Comparison of ENCODE assay signal across 1 cellular context in genomic region chr9:126151031-126151670, GRCh38.
TF ChIP-seq lines count a peak whose summit lies in the region.

No MANE protein-coding gene starts in this region.

TF ChIP-seq in HepG2, 621 proteins besides CTCF, POLR2A, EP300 and RAD21 (continued from another document and continues in another):
- TF ChIP-seq MTA1 (CRISPR knock-in tag; IDR thresholded peaks at IDR 0.05; ENCODE audit: borderline replicate concordance) (no peak), FOSL1 (CRISPR knock-in tag; IDR thresholded peaks at IDR 0.05; ENCODE audit: borderline replicate concordance) (no peak), ZBTB38 (CRISPR knock-in tag; IDR thresholded peaks at IDR 0.05) (no peak), NFATC3 (CRISPR knock-in tag; IDR thresholded peaks at IDR 0.05) (no peak), ZNF652 (CRISPR knock-in tag; IDR thresholded peaks at IDR 0.05; ENCODE audit: borderline replicate concordance, low read depth) (no peak), NCOA2 (CRISPR knock-in tag; IDR thresholded peaks at IDR 0.05) (peak; percentile 81), ZBTB46 (CRISPR knock-in tag; IDR thresholded peaks at IDR 0.05; ENCODE audit: borderline replicate concordance) (no peak), ZNF275 (CRISPR knock-in tag; IDR thresholded peaks at IDR 0.05; ENCODE audit: borderline replicate concordance) (no peak), NAIF1 (CRISPR knock-in tag; IDR thresholded peaks at IDR 0.05; ENCODE audit: borderline replicate concordance) (no peak), NFIB (CRISPR knock-in tag; IDR thresholded peaks at IDR 0.05; ENCODE audit: borderline replicate concordance) (no peak), ZMYM2 (CRISPR knock-in tag; IDR thresholded peaks at IDR 0.05) (peak; percentile 61; the same call in 1 of the 2 replicates), ZNF512B (CRISPR knock-in tag; IDR thresholded peaks at IDR 0.05; ENCODE audit: borderline replicate concordance) (no peak), SP2 (CRISPR knock-in tag; IDR thresholded peaks at IDR 0.05) (no peak), ZNF138 (CRISPR knock-in tag; IDR thresholded peaks at IDR 0.05; ENCODE audit: low read depth) (no peak), BCL3 (CRISPR knock-in tag; IDR thresholded peaks at IDR 0.05) (no peak), IRF1 (CRISPR knock-in tag; IDR thresholded peaks at IDR 0.05; ENCODE audit: low read depth) (no peak), CC2D1A (CRISPR knock-in tag; IDR thresholded peaks at IDR 0.05) (no peak), ZNF883 (CRISPR knock-in tag; IDR thresholded peaks at IDR 0.05; ENCODE audit: not compliant biosample characterization) (no peak), ZNF674 (CRISPR knock-in tag; IDR thresholded peaks at IDR 0.05; ENCODE audit: low read depth) (no peak), ZNF639 (CRISPR knock-in tag; conservative IDR thresholded peaks at IDR 0.05) (no peak), GMEB1 (CRISPR knock-in tag; IDR thresholded peaks at IDR 0.05; ENCODE audit: borderline replicate concordance) (no peak), ZC3H4 (CRISPR knock-in tag; IDR thresholded peaks at IDR 0.05; ENCODE audit: borderline replicate concordance) (no peak), CHD2 (IDR thresholded peaks at IDR 0.05; ENCODE audit: low read depth, low read length) (no peak), CBX5 (CRISPR knock-in tag; IDR thresholded peaks at IDR 0.05; ENCODE audit: borderline replicate concordance) (peak; percentile 69; the same call in 1 of the 2 replicates), SNAI1 (CRISPR knock-in tag; IDR thresholded peaks at IDR 0.05; ENCODE audit: borderline replicate concordance) (no peak), CREM (IDR thresholded peaks at IDR 0.05) (peak; percentile 68), CREM (CRISPR knock-in tag; IDR thresholded peaks at IDR 0.05) (no peak), CEBPG (CRISPR knock-in tag; IDR thresholded peaks at IDR 0.05) (no peak; the same call in 1 of the 2 replicates), E2F2 (CRISPR knock-in tag; IDR thresholded peaks at IDR 0.05; ENCODE audit: borderline replicate concordance) (no peak), PAWR (CRISPR knock-in tag; IDR thresholded peaks at IDR 0.05; ENCODE audit: borderline replicate concordance) (no peak), SP1 (IDR thresholded peaks at IDR 0.05) (no peak), SP1 (CRISPR knock-in tag; IDR thresholded peaks at IDR 0.05) (no peak), ZBTB2 (CRISPR knock-in tag; IDR thresholded peaks at IDR 0.05; ENCODE audit: low read depth) (no peak), ZFP36L2 (CRISPR knock-in tag; IDR thresholded peaks at IDR 0.05) (no peak), THAP9 (CRISPR knock-in tag; IDR thresholded peaks at IDR 0.05; ENCODE audit: borderline replicate concordance) (no peak), ZNF720 (CRISPR knock-in tag; IDR thresholded peaks at IDR 0.05) (no peak), SYNCRIP (IDR thresholded peaks at IDR 0.05; ENCODE audit: insufficient read depth, low read depth, low read length) (no peak), ZNF577 (CRISPR knock-in tag; IDR thresholded peaks at IDR 0.05; ENCODE audit: borderline replicate concordance, low read depth) (no peak), NFIC (IDR thresholded peaks at IDR 0.05; ENCODE audit: low read length) (no peak), BRCA1 (CRISPR knock-in tag; IDR thresholded peaks at IDR 0.05) (no peak), RBM39 (IDR thresholded peaks at IDR 0.05; ENCODE audit: low read depth, low read length, poor library complexity, severe bottlenecking) (no peak), ZNF333 (CRISPR knock-in tag; IDR thresholded peaks at IDR 0.05; ENCODE audit: borderline replicate concordance) (no peak), ZNF770 (CRISPR knock-in tag; IDR thresholded peaks at IDR 0.05) (no peak), RCOR2 (CRISPR knock-in tag; IDR thresholded peaks at IDR 0.05) (peak; percentile 59; the same call in 1 of the 2 replicates), EED (CRISPR knock-in tag; IDR thresholded peaks at IDR 0.05) (no peak), ZBTB20 (CRISPR knock-in tag; IDR thresholded peaks at IDR 0.05; ENCODE audit: borderline replicate concordance, low read depth) (0 out of 2 replicates have a peak, but pooled peaks have one; percentile 46)
